Comparison of ENCODE assay signal across 15 cellular contexts in genomic region chr7:128715079-128715478, GRCh38. TPM values are rescaled to one million over a fixed set of nuclear protein-coding genes. Genes with fewer than 3 reads are reported as not detected.
DNase-seq lines count a peak whose midpoint lies in the region; ATAC-seq and TF ChIP-seq lines count a peak whose summit lies in the region.
"Had no signal": no experiment of that assay in that cellular context is flagged by ENCODE, and none has a peak within 500 bp of the region (broad histone marks: within the 10 kb centered on the region; RNA-seq: fewer than 3 reads in every experiment).

No MANE protein-coding gene starts in this region.

- DNase-seq in left ventricle myocardium superior (no peak), left ventricle myocardium inferior (no peak), fibroblast of pulmonary artery (ENCODE audit: low read depth) (peak; percentile 26), neuronal stem cell (ENCODE audit: low spot score) (no peak), mesenchymal stem cell (no peak)
- DNase-seq: 8988T; AML-193; Calu3; CD4-positive, CD25-positive, alpha-beta regulatory T cell; DMS 273 treated with DMSO at 0.1 percent for 48 hours; GM23248 had no signal

- no peak for TF ChIP-seq CTCF in left ventricle myocardium inferior (IDR thresholded peaks at IDR 0.05; ENCODE audit: borderline replicate concordance)
- TF ChIP-seq CTCF in fibroblast of pulmonary artery (IDR thresholded peaks at IDR 0.05; ENCODE audit: low read length, missing control alignments) = no peak

- no CpG with 5 or more reads among the region's 3 CpGs for WGBS in neuronal stem cell (ENCODE audit: extremely low coverage in 2 of 2, insufficient read length in 2 of 2, insufficient replicate concordance in 1 of 2), 2 donors
- 58% methylated on average over 3 of the region's 3 CpGs for WGBS in mesenchymal stem cell

- H3K79me1 ChIP-seq in neuronal stem cell (ENCODE audit: low read depth, low read length) (no peaks in the 10 kb centered on the region), mesenchymal stem cell (replicated peaks; ENCODE audit: low read length, poor library complexity, severe bottlenecking) (no peaks in the 10 kb centered on the region)

- no peak overlapping the region for H2AK5ac ChIP-seq in neuronal stem cell (ENCODE audit: low read depth, low read length)
- no peak overlapping the region for H2AK5ac ChIP-seq in mesenchymal stem cell (ENCODE audit: low read length, severe bottlenecking)

- no peak overlapping the region for H3K27ac ChIP-seq in left ventricle myocardium inferior (replicated peaks)
- no peak overlapping the region for H3K27ac ChIP-seq in neuronal stem cell (replicated peaks; ENCODE audit: low read length)
- no peak overlapping the region for H3K27ac ChIP-seq in mesenchymal stem cell (ENCODE audit: low read length, poor library complexity, severe bottlenecking)
- H3K27ac ChIP-seq: BLaER1 treated with 17β-estradiol and CSF1 and Interleukin-3, amounts not matched to agents 10 nM and 100 nM; GM23248 had no signal

- H2BK12ac ChIP-seq in neuronal stem cell (ENCODE audit: low read length) (no peak overlapping the region), mesenchymal stem cell (ENCODE audit: low read length in 2 of 2) (no peak overlapping the region)

- H2BK5ac ChIP-seq in neuronal stem cell (ENCODE audit: low read length) (no peak overlapping the region), mesenchymal stem cell (ENCODE audit: low read depth, low read length, poor library complexity, severe bottlenecking) (no peak overlapping the region)

- no peak overlapping the region for H2BK15ac ChIP-seq in neuronal stem cell (ENCODE audit: low read length)
- no peak overlapping the region for H2BK15ac ChIP-seq in mesenchymal stem cell (ENCODE audit: low read depth, poor library complexity, severe bottlenecking)

- H3K9me3 ChIP-seq in left ventricle myocardium inferior (replicated peaks) (no peaks in the 10 kb centered on the region), neuronal stem cell (replicated peaks in 1 of 2; ENCODE audit: control insufficient read depth in 2 of 2, insufficient read depth in 1 of 2, low read depth in 1 of 2, low read length in 2 of 2) (no peaks in the 10 kb centered on the region), mesenchymal stem cell (ENCODE audit: control insufficient read depth, low read length) (peaks cover 6% of the 10 kb centered on the region)

- H3K4ac ChIP-seq in neuronal stem cell (ENCODE audit: low read length) = no peak overlapping the region
- H3K4ac ChIP-seq in mesenchymal stem cell (ENCODE audit: low read depth in 1 of 2, low read length in 2 of 2) = no peak overlapping the region

- H3K36me3 ChIP-seq in left ventricle myocardium inferior (no peaks in the 10 kb centered on the region), neuronal stem cell (replicated peaks in 1 of 2; ENCODE audit: control insufficient read depth in 2 of 2, insufficient read depth in 2 of 2, low read length in 2 of 2) (no peaks in the 10 kb centered on the region), mesenchymal stem cell (ENCODE audit: control insufficient read depth in 1 of 2, insufficient read depth in 2 of 2, low read depth in 1 of 2, low read length in 2 of 2) (no peaks in the 10 kb centered on the region)
- H3K36me3 ChIP-seq: BLaER1 treated with 17β-estradiol and CSF1 and Interleukin-3, amounts not matched to agents 10 nM and 100 nM had no signal

- no peak overlapping the region for H3K18ac ChIP-seq in neuronal stem cell (ENCODE audit: low read length)
- no peak overlapping the region for H3K18ac ChIP-seq in mesenchymal stem cell (ENCODE audit: low read depth in 1 of 2, low read length in 2 of 2)

- no peak overlapping the region for H4K91ac ChIP-seq in neuronal stem cell (ENCODE audit: low read depth, low read length, poor library complexity)
- no peak overlapping the region for H4K91ac ChIP-seq in mesenchymal stem cell (ENCODE audit: low read length)

- H3K14ac ChIP-seq in neuronal stem cell (ENCODE audit: low read length) (no peak overlapping the region), mesenchymal stem cell (ENCODE audit: low read length in 2 of 2) (peak overlapping the region in 1 of 2 experiments; percentile 36)

- intact Hi-C loops in left ventricle myocardium superior (cut with micrococcal nuclease) (no loop called here), left ventricle myocardium inferior (cut with micrococcal nuclease) (no loop called here)

- ATAC-seq in left ventricle myocardium superior = peak; percentile 14
- no peak for ATAC-seq in GM18868 (IDR thresholded peaks at IDR 0.05; ENCODE audit: unreplicated experiment)
- ATAC-seq: HCT116 had no signal

- no peak overlapping the region for H2BK120ac ChIP-seq in neuronal stem cell (ENCODE audit: low read depth, low read length)
- no peak overlapping the region for H2BK120ac ChIP-seq in mesenchymal stem cell (ENCODE audit: low read depth, low read length)

- H3K4me1 ChIP-seq in left ventricle myocardium inferior = peaks cover 5% of the 10 kb centered on the region
- peaks cover 0 to 10% of the 10 kb centered on the region in 2 donors for H3K4me1 ChIP-seq in neuronal stem cell (ENCODE audit: control insufficient read depth in 2 of 2, insufficient read depth in 1 of 2, low read depth in 1 of 2, low read length in 2 of 2)
- peaks cover 3% of the 10 kb centered on the region for H3K4me1 ChIP-seq in mesenchymal stem cell (ENCODE audit: control insufficient read depth, insufficient read depth, low read depth, low read length)

- no peaks in the 10 kb centered on the region for H3K27me3 ChIP-seq in left ventricle myocardium inferior (ENCODE audit: low read depth)
- H3K27me3 ChIP-seq in neuronal stem cell (ENCODE audit: control insufficient read depth in 3 of 3, insufficient read depth in 3 of 3, low read depth in 1 of 3, low read length in 3 of 3) = peaks cover 0 to 21% (median 0%) of the 10 kb centered on the region in 3 experiments
- peaks cover 3 to 5% of the 10 kb centered on the region in 2 experiments for H3K27me3 ChIP-seq in mesenchymal stem cell (ENCODE audit: control insufficient read depth in 1 of 2, insufficient read depth in 1 of 2, low read length in 2 of 2)
- H3K27me3 ChIP-seq: BLaER1 treated with 17β-estradiol and CSF1 and Interleukin-3, amounts not matched to agents 10 nM and 100 nM had no signal

- H3K9ac ChIP-seq in neuronal stem cell (ENCODE audit: low read depth, low read length, poor library complexity) (peak overlapping the region; percentile 65), mesenchymal stem cell (ENCODE audit: low read length) (no peak overlapping the region)
- H3K9ac ChIP-seq: BLaER1 treated with 17β-estradiol and CSF1 and Interleukin-3, amounts not matched to agents 10 nM and 100 nM; GM23248 had no signal

- H3K4me2 ChIP-seq in neuronal stem cell (ENCODE audit: insufficient read depth, low read length, poor library complexity, severe bottlenecking) = no peak overlapping the region
- no peak overlapping the region for H3K4me2 ChIP-seq in mesenchymal stem cell (ENCODE audit: low read length, poor library complexity, severe bottlenecking)
- H3K4me2 ChIP-seq: BLaER1 treated with 17β-estradiol and CSF1 and Interleukin-3, amounts not matched to agents 10 nM and 100 nM had no signal

- H4K8ac ChIP-seq in neuronal stem cell (ENCODE audit: low read depth, low read length) = no peak overlapping the region
- H4K8ac ChIP-seq in mesenchymal stem cell (ENCODE audit: low read length) = no peak overlapping the region

- H2AFZ ChIP-seq in neuronal stem cell (ENCODE audit: low read length) (peak overlapping the region; percentile 6), mesenchymal stem cell (ENCODE audit: low read depth, low read length) (no peak overlapping the region)
- H2AFZ ChIP-seq: GM23248 had no signal

- no peak overlapping the region for H3K4me3 ChIP-seq in left ventricle myocardium inferior
- H3K4me3 ChIP-seq in fibroblast of pulmonary artery (replicated peaks; ENCODE audit: low read depth, low read length) = no peak overlapping the region
- no peak overlapping the region for H3K4me3 ChIP-seq in neuronal stem cell (ENCODE audit: low read length in 2 of 2)
- H3K4me3 ChIP-seq in mesenchymal stem cell (ENCODE audit: insufficient read depth in 1 of 2, low read depth in 1 of 2, low read length in 2 of 2) = no peak overlapping the region
- H3K4me3 ChIP-seq: BLaER1 treated with 17β-estradiol and CSF1 and Interleukin-3, amounts not matched to agents 10 nM and 100 nM; GM23248 had no signal

- no peak overlapping the region for H3K23ac ChIP-seq in neuronal stem cell (ENCODE audit: low read depth, low read length, poor library complexity)
- peak overlapping the region in 1 of 2 experiments; percentile 72 for H3K23ac ChIP-seq in mesenchymal stem cell (ENCODE audit: low read length in 2 of 2)

TF ChIP-seq in PFSK-1, 5 proteins besides CTCF, POLR2A, EP300 and RAD21:
- TF ChIP-seq SIN3A (IDR thresholded peaks at IDR 0.05; ENCODE audit: borderline replicate concordance, insufficient read depth, low read length) = 0 out of 2 replicates have a peak, but pooled peaks have one; percentile 67
- TF ChIP-seq TAF1 (IDR thresholded peaks at IDR 0.05; ENCODE audit: borderline replicate concordance, insufficient read depth, low read length) = no peak

RNA-seq across cellular contexts. Expression of gene CALU, which starts 24.1 kb away (rescaled TPM):
- 186 TPM for total RNA-seq in left ventricle myocardium superior
- total RNA-seq in left ventricle myocardium inferior = 236 TPM
- polyA plus RNA-seq in PFSK-1 (2012; ENCODE audit: insufficient read length, low read depth) = 135 TPM
- 177 TPM for polyA plus RNA-seq in neuronal stem cell (2013, experiment 1 of 2)
- polyA plus RNA-seq in neuronal stem cell (2013, experiment 2 of 2) = 176 TPM
- 923 TPM for polyA plus RNA-seq in mesenchymal stem cell (2013, experiment 1 of 2)
- polyA plus RNA-seq in mesenchymal stem cell (2013, experiment 2 of 2) = 940 TPM

RNA-seq across cellular contexts. Expression of gene GARIN1A, which starts 43.0 kb away (rescaled TPM):
- total RNA-seq in left ventricle myocardium superior = 0.97 TPM
- total RNA-seq in left ventricle myocardium inferior = 1.6 TPM
- 0.68 TPM for polyA plus RNA-seq in PFSK-1 (2012; ENCODE audit: insufficient read length, low read depth)
- polyA plus RNA-seq in neuronal stem cell (2013, experiment 1 of 2) = 0.13 TPM
- 0.19 TPM for polyA plus RNA-seq in neuronal stem cell (2013, experiment 2 of 2)
- polyA plus RNA-seq in mesenchymal stem cell (2013, experiment 1 of 2) = 0.39 TPM
- polyA plus RNA-seq in mesenchymal stem cell (2013, experiment 2 of 2) = 0.52 TPM
